In genomic region chr6:31462964-31463940, GRCh38 we compare ENCODE assay signal across 8 cellular contexts. TPM values are rescaled to one million over a fixed set of nuclear protein-coding genes. Genes with fewer than 3 reads are reported as not detected.
A peak's percentile ranks its signal among the peaks of the same experiment; 100 is the strongest.
DNase-seq lines count a peak whose midpoint lies in the region; ATAC-seq and TF ChIP-seq lines count a peak whose summit lies in the region.

No MANE protein-coding gene starts in this region.

- H3K36me3 ChIP-seq in suprapubic skin: no peaks in the 10 kb centered on the region

- peak overlapping the region; percentile 99 for H3K4me3 Mint-ChIP-seq in CD4-positive, alpha-beta T cell
- peak overlapping the region; percentile 99 for H3K4me3 Mint-ChIP-seq in activated naive CD8-positive, alpha-beta T cell treated with anti-CD3 and anti-CD28 coated beads for 36 hours
- peak overlapping the region; percentile 61 for H3K4me3 Mint-ChIP-seq in osteocyte (ENCODE audit: unreplicated experiment)

- WGBS in suprapubic skin: 7% methylated on average over 27 of the region's 29 CpGs

- H3K27ac ChIP-seq in CD4-positive, alpha-beta T cell (ENCODE audit: low read depth, low read length): peak overlapping the region; percentile 91
- H3K27ac ChIP-seq in suprapubic skin: peak overlapping the region; percentile 75

- peaks cover 6% of the 10 kb centered on the region for H3K27me3 Mint-ChIP-seq in CD4-positive, alpha-beta T cell
- H3K27me3 Mint-ChIP-seq in activated naive CD8-positive, alpha-beta T cell treated with anti-CD3 and anti-CD28 coated beads for 36 hours: no peaks in the 10 kb centered on the region
- peaks cover 13% of the 10 kb centered on the region for H3K27me3 Mint-ChIP-seq in osteocyte (ENCODE audit: unreplicated experiment)

- ATAC-seq in CD4-positive, alpha-beta T cell (ENCODE audit: poor library complexity): peak; percentile 97
- ATAC-seq in GM19455 (IDR thresholded peaks at IDR 0.05; ENCODE audit: unreplicated experiment) (peak; percentile 93), Right ventricle myocardium superior (ENCODE audit: poor library complexity) (peak; percentile 97)

- intact Hi-C loops in CD4-positive, alpha-beta T cell (cut with DNase I, micrococcal nuclease): loop anchor here in 1 of 2 experiments (1.0 to 5.0 kb wide), 2 partner anchors 22 to 34 kb away; partner anchors contain the start of gene MICB
- intact Hi-C loops in Right ventricle myocardium superior (cut with DNase I): no loop called here

- CTCF ChIA-PET in CD4-positive, alpha-beta T cell (lab: Charles Lee): interaction anchor here (1.6 to 1.7 kb wide), 3 partner anchors 11 to 96 kb away, joined by 3 to 7 read pairs (median 4); no protein-coding TSS in a partner anchor

- H3K4me1 Mint-ChIP-seq in CD4-positive, alpha-beta T cell (ENCODE audit: low read depth): peaks cover 70% of the 10 kb centered on the region
- H3K4me1 Mint-ChIP-seq in activated naive CD8-positive, alpha-beta T cell treated with anti-CD3 and anti-CD28 coated beads for 36 hours: peaks cover 51% of the 10 kb centered on the region
- peaks cover 7% of the 10 kb centered on the region for H3K4me1 Mint-ChIP-seq in osteocyte (ENCODE audit: unreplicated experiment)

- TF ChIP-seq CTCF in CD4-positive, alpha-beta T cell (IDR thresholded peaks at IDR 0.05): no peak
- TF ChIP-seq CTCF in osteocyte (IDR thresholded peaks at IDR 0.05) (no peak), suprapubic skin (IDR thresholded peaks at IDR 0.05) (no peak)

- peaks cover 34% of the 10 kb centered on the region for H3K4me1 ChIP-seq in suprapubic skin

- TF ChIP-seq POLR2A in suprapubic skin (IDR thresholded peaks at IDR 0.05): peak; percentile 62 to 76

- peaks cover 56% of the 10 kb centered on the region for H3K36me3 Mint-ChIP-seq in CD4-positive, alpha-beta T cell (ENCODE audit: low read depth)
- peaks cover 42% of the 10 kb centered on the region for H3K36me3 Mint-ChIP-seq in activated naive CD8-positive, alpha-beta T cell treated with anti-CD3 and anti-CD28 coated beads for 36 hours
- no peaks in the 10 kb centered on the region for H3K36me3 Mint-ChIP-seq in osteocyte (ENCODE audit: unreplicated experiment)

- H3K9me3 ChIP-seq in CD4-positive, alpha-beta T cell (ENCODE audit: control insufficient read depth, low read length): no peaks in the 10 kb centered on the region
- no peaks in the 10 kb centered on the region for H3K9me3 ChIP-seq in suprapubic skin

- POLR2A ChIA-PET in CD4-positive, alpha-beta T cell (lab: Charles Lee): interaction anchor here (0.6 to 1.6 kb wide), 10 partner anchors 9 to 326 kb away, joined by 3 to 13 read pairs (median 4); partner anchors contain the start of genes ABHD16A and DDX39B

- TF ChIP-seq EP300 in suprapubic skin (IDR thresholded peaks at IDR 0.05): no peak

- in situ Hi-C loops in SK-MEL-5 (cut with HindIII; ENCODE audit: low pct_unique_long_range_greater_than_20kb, low sequenced_read_pairs): no loop called here

- peak overlapping the region; percentile 96 for H3K27ac Mint-ChIP-seq in CD4-positive, alpha-beta T cell
- peak overlapping the region; percentile 98 for H3K27ac Mint-ChIP-seq in activated naive CD8-positive, alpha-beta T cell treated with anti-CD3 and anti-CD28 coated beads for 36 hours
- no peak overlapping the region for H3K27ac Mint-ChIP-seq in osteocyte (ENCODE audit: unreplicated experiment)

- H3K27me3 ChIP-seq in CD4-positive, alpha-beta T cell (ENCODE audit: control insufficient read depth, insufficient read depth, low read length): no peaks in the 10 kb centered on the region
- no peaks in the 10 kb centered on the region for H3K27me3 ChIP-seq in suprapubic skin

- DNase-seq in CD4-positive, alpha-beta T cell: peak; percentile 81 to 87 (median 86)
- DNase-seq in HPDE6-E6E7 (ENCODE audit: extremely low spot score) (peak; percentile 94), SK-MEL-5 (ENCODE audit: low read depth, low spot score) (peak; percentile 89), Right ventricle myocardium superior (peak; percentile 84), osteocyte (ENCODE audit: extremely low spot score, unreplicated experiment) (peak; percentile 84), suprapubic skin (ENCODE audit: low spot score in 2 of 2) (peak; percentile 89 to 94)
- peak; percentile 86 for DNase-seq in activated naive CD8-positive, alpha-beta T cell treated with anti-CD3 and anti-CD28 coated beads for 36 hours

- H3K4me3 ChIP-seq in suprapubic skin: peak overlapping the region; percentile 60

- H3K9me3 Mint-ChIP-seq in CD4-positive, alpha-beta T cell: no peaks in the 10 kb centered on the region
- H3K9me3 Mint-ChIP-seq in activated naive CD8-positive, alpha-beta T cell treated with anti-CD3 and anti-CD28 coated beads for 36 hours: no peaks in the 10 kb centered on the region
- H3K9me3 Mint-ChIP-seq in osteocyte (ENCODE audit: unreplicated experiment): no peaks in the 10 kb centered on the region

RNA-seq across cellular contexts. Expression of gene MICB, which starts 34.7 kb away (rescaled TPM):
- 10 to 100 TPM; 14.3 to 14.7 TPM for total RNA-seq in CD4-positive, alpha-beta T cell
- 4.9 and 7.0 TPM in 2 replicates for total RNA-seq in SK-MEL-5 (2014; rRNA removed; shearing (Covaris generic))
- polyA plus RNA-seq in SK-MEL-5 (2015; cell fraction: cytosol; rRNA removed): 9.7 and 13.5 TPM in 2 replicates
- polyA plus RNA-seq in SK-MEL-5 (2015; cell fraction: nucleus; rRNA removed): 3.9 and 7.5 TPM in 2 replicates
- total RNA-seq in activated naive CD8-positive, alpha-beta T cell treated with anti-CD3 and anti-CD28 coated beads for 36 hours: 10 to 100 TPM; 17.7 to 18.5 TPM
- total RNA-seq in Right ventricle myocardium superior (1.3 TPM), osteocyte (12.1 and 13.8 TPM in 2 replicates), suprapubic skin (1 to 10 TPM in 3 of 4 donors, under 1 TPM in 1; 0.26 to 2.4 (median 2.1) TPM)

RNA-seq across cellular contexts. Expression of gene MICA, which starts 59.9 kb away (rescaled TPM):
- total RNA-seq in CD4-positive, alpha-beta T cell: 10 to 100 TPM; 10.6 to 14.0 TPM
- 71.5 and 77.4 TPM in 2 replicates for total RNA-seq in SK-MEL-5 (2014; rRNA removed; shearing (Covaris generic))
- 71.3 and 75.1 TPM in 2 replicates for polyA plus RNA-seq in SK-MEL-5 (2015; cell fraction: cytosol; rRNA removed)
- 14.5 and 24.1 TPM in 2 replicates for polyA plus RNA-seq in SK-MEL-5 (2015; cell fraction: nucleus; rRNA removed)
- total RNA-seq in activated naive CD8-positive, alpha-beta T cell treated with anti-CD3 and anti-CD28 coated beads for 36 hours: 10 to 100 TPM; 10.5 to 11.3 TPM
- 9.2 TPM for total RNA-seq in Right ventricle myocardium superior
- total RNA-seq in osteocyte: 32.2 and 33.0 TPM in 2 replicates
- 10 to 100 TPM in 3 of 4 donors, 1 to 10 TPM in 1; 7.1 to 16.4 (median 15.2) TPM for total RNA-seq in suprapubic skin

Comparison
In these comparisons a context has a peak if more than half of its experiments do, and no peak if none do; other contexts are left out.
1. Peak in every context shown above with its lines: DNase-seq, ATAC-seq, H3K4me3 ChIP-seq and H3K27ac ChIP-seq.